Comparison of ENCODE assay signal across 22 cellular contexts in the genomic region with DNA sequence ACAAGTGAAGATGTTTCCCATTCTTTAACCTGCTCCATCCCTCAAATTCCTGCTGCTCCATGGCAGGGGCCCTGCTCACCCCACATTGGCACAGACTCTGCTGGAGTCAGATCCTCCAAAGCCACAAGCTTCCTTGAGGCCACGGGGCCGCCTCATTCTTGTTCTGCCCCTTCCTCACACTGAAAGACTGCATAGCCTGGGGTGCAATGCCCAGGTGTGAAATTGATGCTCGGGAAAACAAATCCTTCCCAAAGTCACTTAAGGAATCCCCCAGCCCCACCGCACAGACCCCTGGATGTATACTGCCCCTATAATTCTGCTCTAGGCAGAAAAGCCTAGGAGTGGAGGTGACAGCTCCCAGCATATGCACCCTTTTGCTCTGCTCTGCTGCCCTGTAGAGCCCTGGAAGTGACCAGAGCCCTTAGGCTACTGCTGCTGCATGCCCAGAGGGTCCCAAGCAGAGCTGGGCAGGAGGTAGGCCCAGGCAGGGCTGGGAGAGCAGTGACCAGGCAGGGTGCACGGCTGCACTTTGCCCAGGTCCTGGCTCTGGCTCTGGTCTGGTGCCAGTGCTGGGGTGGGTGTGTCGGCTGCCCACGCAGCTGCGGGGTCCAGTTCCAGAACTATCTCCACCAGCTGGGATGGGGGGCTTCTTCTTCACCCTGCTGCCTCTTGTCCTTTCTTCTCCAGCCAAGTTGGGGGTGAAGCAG. TPM values are rescaled to one million over a fixed set of nuclear protein-coding genes. Genes with fewer than 3 reads are reported as not detected.
A peak's percentile ranks its signal among the peaks of the same experiment; 100 is the strongest.
DNase-seq lines count a peak whose midpoint lies in the region; ATAC-seq, FAIRE-seq and TF ChIP-seq lines count a peak whose summit lies in the region.
"Had no signal": no experiment of that assay in that cellular context is flagged by ENCODE, and none has a peak within 500 bp of the region (broad histone marks: within the 10 kb centered on the region; RNA-seq: fewer than 3 reads in every experiment).

No MANE protein-coding gene starts in this region.

- intact Hi-C loops in IMR-90 (cut with micrococcal nuclease) = no loop called here
- intact Hi-C loops in right lobe of liver (cut with DNase I) = no loop called here
- intact Hi-C loops in transverse colon (cut with DNase I; ENCODE audit: low total_unique reads) = loop anchor here (5.0 kb wide), 1 partner anchor 646 kb away; no protein-coding TSS in a partner anchor

- POLR2A ChIA-PET in IMR-90 (lab: Charles Lee; ENCODE audit: unreplicated experiment) = no interaction called here
- POLR2A ChIA-PET in H1 (lab: Charles Lee; ENCODE audit: partially characterized antibody) = interaction anchor here (1.0 to 1.9 kb wide), 2 partner anchors 24 to 30 kb away, joined by 3 to 4 read pairs; a partner anchor contains a TSS

- H3K79me1 ChIP-seq in IMR-90 (ENCODE audit: low read depth in 1 of 2, low read length in 2 of 2) = no peaks in the 10 kb centered on the region
- no peaks in the 10 kb centered on the region for H3K79me1 ChIP-seq in H1 (ENCODE audit: low read depth, low read length)

- H3K9me3 ChIP-seq in IMR-90 (ENCODE audit: control insufficient read depth, insufficient read depth, low read length) (no peaks in the 10 kb centered on the region), H1 (ENCODE audit: insufficient read depth in 2 of 2, low read depth in 1 of 2, low read length in 1 of 2) (no peaks in the 10 kb centered on the region), right lobe of liver (no peaks in the 10 kb centered on the region), transverse colon (no peaks in the 10 kb centered on the region)
- H3K9me3 ChIP-seq: MG63 had no signal

- H2AK5ac ChIP-seq in IMR-90 (ENCODE audit: low read depth, low read length) (no peak overlapping the region), H1 (ENCODE audit: low read depth, low read length) (no peak overlapping the region)

- peaks cover 11% of the 10 kb centered on the region; the same call in 1 of the 2 replicates for H3K23me2 ChIP-seq in H1 (ENCODE audit: low read depth, low read length)

- no CpG with 5 or more reads among the region's 8 CpGs for WGBS in IMR-90 (ENCODE audit: extremely low coverage in 2 of 2, insufficient read length in 1 of 2), 2 experiments
- 85% methylated on average over 8 of the region's 8 CpGs; no CpG with 5 or more reads in 1 of the 2 experiments for WGBS in H1 (ENCODE audit: extremely low coverage in 1 of 2, insufficient coverage in 1 of 2, insufficient read length in 1 of 2, insufficient replicate concordance in 2 of 2, low coverage in 1 of 2, low lambda C conversion rate in 2 of 2, missing lambda C conversion rate in 1 of 2), 2 experiments
- 64% methylated on average over 4 of the region's 8 CpGs for WGBS in right lobe of liver (ENCODE audit: insufficient coverage, low coverage, low lambda C conversion rate, missing lambda C conversion rate)
- WGBS in transverse colon (ENCODE audit: low coverage in 1 of 2), 2 donors = 59 to 80% methylated on average over 1 to 8 of the region's 8 CpGs

- CTCF ChIA-PET in IMR-90 (lab: Yijun Ruan, JAX) = no interaction called here
- CTCF ChIA-PET in H1 (lab: Charles Lee; ENCODE audit: partially characterized antibody) = interaction anchor here (0.6 to 58.4 kb wide), 9 partner anchors 8 to 1643 kb away, joined by 3 to 1769 read pairs (median 5); a partner anchor contains a TSS

- H3K27ac ChIP-seq in IMR-90 (ENCODE audit: insufficient read depth, low read length) (no peak overlapping the region), H1 (ENCODE audit: low read depth, low read length) (no peak overlapping the region), right lobe of liver (no peak overlapping the region), transverse colon (peak overlapping the region in 2 of 4 donors; percentile 81 to 84)
- H3K27ac ChIP-seq: HL-60, KMS-11 had no signal

- H3K36me3 ChIP-seq in IMR-90 (ENCODE audit: control insufficient read depth, insufficient read depth, low read length) (no peaks in the 10 kb centered on the region), H1 (ENCODE audit: control insufficient read depth in 2 of 4, insufficient read depth in 4 of 4, low read length in 3 of 4) (peaks cover 0 to 8% (median 0%) of the 10 kb centered on the region in 4 experiments; a peak in 1 of 8 replicates), right lobe of liver (no peaks in the 10 kb centered on the region), transverse colon (no peaks in the 10 kb centered on the region)
- H3K36me3 ChIP-seq: MG63, Peyer's patch had no signal

- no peak for DNase-seq in IMR-90
- DNase-seq in H1 (ENCODE audit: low read depth in 1 of 2, low spot score in 2 of 2) = no peak
- DNase-seq in right lobe of liver = peak; percentile 78 to 80 (median 79)
- peak; percentile 58 for DNase-seq in transverse colon
- no peak for DNase-seq in omental fat pad (ENCODE audit: low spot score)
- DNase-seq in epidermal melanocyte (ENCODE audit: insufficient read length, low spot score) = no peak
- DNase-seq: C1 segment of cervical spinal cord, DMS 273 treated with DMSO at 0.1 percent for 48 hours, GOT3, HFFc6, MG63, NCI-H1105, NCI-H187 treated with DMSO at 0.1 percent for 48 hours, NCI-H2171, NCI-H82, SHP77 had no signal

- H2AK9ac ChIP-seq in IMR-90 (replicated peaks; ENCODE audit: low read depth, low read length, poor library complexity) = no peak overlapping the region

- in situ Hi-C loops in IMR-90 (cut with MboI; ENCODE audit: low sequenced_read_pairs) (no loop called here), transverse colon (cut with MboI; ENCODE audit: low pct_ligation_motif_present in 1 of 4, low pct_unique_long_range_greater_than_20kb in 1 of 4, low sequenced_read_pairs in 3 of 4) (loop anchor here in 1 of 4 donors (25.0 kb wide), 1 partner anchor 181 kb away; a partner anchor contains a TSS)

- no peaks in the 10 kb centered on the region for H3K9me1 ChIP-seq in IMR-90 (ENCODE audit: insufficient read depth, low read length)

- H3K4ac ChIP-seq in IMR-90 (ENCODE audit: low read depth, low read length) = no peak overlapping the region
- no peak overlapping the region for H3K4ac ChIP-seq in H1 (replicated peaks; ENCODE audit: insufficient read length, low read depth, low read length)

- no TSS peak for BruUV-seq in IMR-90 (replicated peaks; lab: Mats Ljungman, UMichigan)

- no peak overlapping the region for H3K9ac ChIP-seq in IMR-90 (ENCODE audit: low read depth, low read length)
- no peak overlapping the region for H3K9ac ChIP-seq in H1 (replicated peaks in 1 of 4; ENCODE audit: extremely low read depth in 1 of 4, low read depth in 3 of 4, low read length in 3 of 4)
- H3K9ac ChIP-seq: KMS-11 had no signal

- no peak overlapping the region for H2BK20ac ChIP-seq in IMR-90 (ENCODE audit: low read depth, low read length)
- H2BK20ac ChIP-seq in H1 (ENCODE audit: low read length) = 0 out of 2 replicates have a peak overlapping the region, but pooled peaks have one; percentile 80

- ATAC-seq in IMR-90 (ENCODE audit: low read depth) (no peak), right lobe of liver (peak; percentile 79 to 89 (median 86)), omental fat pad (ENCODE audit: low FRiP score) (no peak), HG02571 (IDR thresholded peaks at IDR 0.05; ENCODE audit: unreplicated experiment) (no peak)

- TF ChIP-seq EP300 in H1 (IDR thresholded peaks at IDR 0.05; ENCODE audit: borderline replicate concordance in 1 of 2, low read depth in 2 of 2, low read length in 2 of 2) = no peak
- TF ChIP-seq EP300 in transverse colon (IDR thresholded peaks at IDR 0.05; ENCODE audit: low read depth) = no peak

- H4K91ac ChIP-seq in IMR-90 (ENCODE audit: insufficient read depth, low read depth, low read length) (no peak overlapping the region), H1 (replicated peaks; ENCODE audit: insufficient read length, low read length) (no peak overlapping the region)

- H4K5ac ChIP-seq in IMR-90 (ENCODE audit: low read depth, low read length) (no peak overlapping the region), H1 (ENCODE audit: insufficient read length, low read depth, low read length) (no peak overlapping the region)

- no peak overlapping the region for H3K56ac ChIP-seq in IMR-90 (ENCODE audit: extremely low read depth, insufficient read depth, low read length)
- no peak overlapping the region for H3K56ac ChIP-seq in H1 (replicated peaks; ENCODE audit: insufficient read length, low read depth, low read length)

- no peak overlapping the region for H2BK120ac ChIP-seq in IMR-90 (ENCODE audit: low read depth, low read length)
- H2BK120ac ChIP-seq in H1 (replicated peaks; ENCODE audit: low read depth, low read length) = no peak overlapping the region

- H3K79me2 ChIP-seq in H1 (ENCODE audit: control insufficient read depth in 1 of 2, insufficient read depth in 2 of 2, low read length in 2 of 2) = no peaks in the 10 kb centered on the region

- H3K4me1 ChIP-seq in IMR-90 (ENCODE audit: control insufficient read depth, insufficient read depth, low read length) (peaks cover 2% of the 10 kb centered on the region), H1 (replicated peaks in 1 of 4; ENCODE audit: control insufficient read depth in 3 of 4, insufficient read depth in 4 of 4, low read length in 3 of 4) (peaks cover 6 to 22% (median 10%) of the 10 kb centered on the region in 4 experiments), right lobe of liver (peaks cover 0 to 25% (median 0%) of the 10 kb centered on the region in 4 donors), transverse colon (peaks cover 15 to 60% (median 53%) of the 10 kb centered on the region in 4 donors)

- H3K14ac ChIP-seq in IMR-90 (replicated peaks; ENCODE audit: low read depth, low read length) = no peak overlapping the region
- H3K14ac ChIP-seq in H1 (ENCODE audit: insufficient read length) = no peak overlapping the region

- H3K18ac ChIP-seq in IMR-90 (ENCODE audit: low read depth, low read length) = no peak overlapping the region
- H3K18ac ChIP-seq in H1 (ENCODE audit: extremely low read depth, low read length) = no peak overlapping the region

- TF ChIP-seq RAD21 in IMR-90 (IDR thresholded peaks at IDR 0.05; ENCODE audit: low read length) (no peak), H1 (IDR thresholded peaks at IDR 0.05 in 1 of 2, conservative IDR thresholded peaks at IDR 0.05 in 1 of 2; ENCODE audit: low read depth in 2 of 2, low read length in 2 of 2) (no peak)

- H3K23ac ChIP-seq in IMR-90 (ENCODE audit: low read depth, low read length) (no peak overlapping the region), H1 (ENCODE audit: insufficient read length) (no peak overlapping the region)

- no peak for TF ChIP-seq CTCF in IMR-90 (conservative IDR thresholded peaks at IDR 0.05; ENCODE audit: low read depth, low read length)
- TF ChIP-seq CTCF in H1 (IDR thresholded peaks at IDR 0.05; ENCODE audit: control extremely low read depth in 1 of 3, insufficient read depth in 1 of 3, low read depth in 1 of 3, low read length in 3 of 3) = no peak
- no peak for TF ChIP-seq CTCF in right lobe of liver (IDR thresholded peaks at IDR 0.05)
- no peak for TF ChIP-seq CTCF in transverse colon (IDR thresholded peaks at IDR 0.05)
- TF ChIP-seq CTCF in omental fat pad (IDR thresholded peaks at IDR 0.05) = no peak

- no peak overlapping the region for H3K4me2 ChIP-seq in IMR-90 (ENCODE audit: low read depth, low read length)
- no peak overlapping the region; a peak in 1 of 4 replicates for H3K4me2 ChIP-seq in H1 (ENCODE audit: insufficient read depth in 1 of 2, low read depth in 2 of 2, low read length in 2 of 2)
- H3K4me2 ChIP-seq: KMS-11 had no signal

- H2BK15ac ChIP-seq in IMR-90 (ENCODE audit: low read depth, low read length) (no peak overlapping the region), H1 (ENCODE audit: low read length) (peak overlapping the region; percentile 88; the same call in 1 of the 2 replicates)

- no peak for FAIRE-seq in H1 (lab: Jason Lieb, UNC)

- no peak overlapping the region for H2BK12ac ChIP-seq in H1 (ENCODE audit: low read depth, low read length)

- H4K8ac ChIP-seq in IMR-90 (ENCODE audit: low read depth in 2 of 2, low read length in 2 of 2) (no peak overlapping the region), H1 (ENCODE audit: extremely low read depth, insufficient read depth, low read length) (no peak overlapping the region)

- no peak overlapping the region for H2BK5ac ChIP-seq in IMR-90 (ENCODE audit: low read depth, low read length, poor library complexity, severe bottlenecking)
- H2BK5ac ChIP-seq in H1 (ENCODE audit: low read depth, low read length) = no peak overlapping the region

- dilution Hi-C loops in IMR-90 (cut with HindIII; ENCODE audit: low sequenced_read_pairs, unreplicated experiment) = no loop called here

- no peak for TF ChIP-seq POLR2A in IMR-90 (IDR thresholded peaks at IDR 0.05; ENCODE audit: low read depth, low read length)
- TF ChIP-seq POLR2A in H1 (IDR thresholded peaks at IDR 0.05; ENCODE audit: control extremely low read depth in 1 of 2, low read depth in 2 of 2, low read length in 2 of 2) = no peak
- no peak for TF ChIP-seq POLR2A in right lobe of liver (IDR thresholded peaks at IDR 0.05)
- TF ChIP-seq POLR2A in transverse colon (IDR thresholded peaks at IDR 0.05) = no peak

- H4K20me1 ChIP-seq in IMR-90 (ENCODE audit: insufficient read depth, low read length) (peaks cover under 1% of the 10 kb centered on the region; the same call in 1 of the 2 replicates), H1 (replicated peaks in 1 of 2; ENCODE audit: control insufficient read depth in 1 of 2, insufficient read depth in 2 of 2, low read length in 2 of 2) (peaks cover 0 to 7% of the 10 kb centered on the region in 2 experiments)

- H3K4me3 ChIP-seq in IMR-90 (ENCODE audit: insufficient read depth, low read depth, low read length) (no peak overlapping the region), H1 (ENCODE audit: extremely low read depth in 1 of 4, insufficient read depth in 2 of 4, low read depth in 3 of 4, low read length in 4 of 4) (peak overlapping the region in 1 of 4 experiments; percentile 60; a peak in 1 of 8 replicates), right lobe of liver (peak overlapping the region in 1 of 3 donors; percentile 21), transverse colon (peak overlapping the region in 2 of 4 donors; percentile 51 to 56)
- H3K4me3 ChIP-seq: MG63 had no signal

- H3K27me3 ChIP-seq in IMR-90 (ENCODE audit: control insufficient read depth, insufficient read depth, low read length) = peaks cover 71% of the 10 kb centered on the region
- H3K27me3 ChIP-seq in H1 (replicated peaks in 1 of 4; ENCODE audit: control insufficient read depth in 3 of 4, extremely low read depth in 1 of 4, insufficient read depth in 3 of 4, low read length in 3 of 4) = peaks cover 57 to 84% (median 81%) of the 10 kb centered on the region in 4 experiments
- peaks cover 0 to 16% of the 10 kb centered on the region in 2 donors for H3K27me3 ChIP-seq in right lobe of liver
- H3K27me3 ChIP-seq in transverse colon = peaks cover 89% of the 10 kb centered on the region

- H2AFZ ChIP-seq in IMR-90 (replicated peaks; ENCODE audit: low read length, poor library complexity) (peak overlapping the region; percentile 5), H1 (ENCODE audit: low read length) (no peak overlapping the region)

RNA-seq across cellular contexts. Expression of a gene that starts 1.6 kb away (rescaled TPM):
- total RNA-seq in IMR-90 (2012; rRNA removed) (not detected in 2 replicates), right lobe of liver (1 to 10 TPM in 1 of 6 experiments, under 1 TPM in 2, not detected in 3; 0.27 to 1.2 (median 0.68) TPM), transverse colon (10 to 100 TPM; 10.5 to 38.8 (median 25.4) TPM), omental fat pad (under 1 TPM in 1 of 4 donors, not detected in 3; 0.12 TPM)
- polyA plus RNA-seq in IMR-90 (2012; rRNA removed) (not detected in 2 replicates), H1 (2011; rRNA removed) (0.53 and 0.86 TPM in 2 replicates)
- polyA plus RNA-seq in IMR-90 (2012; cell fraction: cytosol; rRNA removed) = 0.01 TPM in 1 of 2 replicates, not detected in the other
- polyA plus RNA-seq in IMR-90 (2012; cell fraction: nucleus; rRNA removed; ENCODE audit: low replicate concordance) = 0.03 and 0.08 TPM in 2 replicates
- 0.15 and 0.36 TPM in 2 replicates for total RNA-seq in H1 (2021; fragmentation: NEBNext Ultra II Directional; extraction: Animal tissue kit (Norgen Biotek cat#: 25700))
- polyA plus RNA-seq in H1 (2011; cell fraction: cytosol; rRNA removed) = 0.78 TPM
- 1.2 TPM for polyA plus RNA-seq in H1 (2011; cell fraction: nucleus; rRNA removed)
- polyA plus RNA-seq in H1 (2012, experiment 1 of 2) = 0.29 to 0.70 TPM (median 0.55 TPM) in 4 replicates
- 0.18 TPM for polyA plus RNA-seq in H1 (2012, experiment 2 of 2)
- polyA plus RNA-seq in H1 (2013, experiment 1 of 2) = 0.93 TPM
- 1.2 TPM for polyA plus RNA-seq in H1 (2013, experiment 2 of 2)
- 0.41 and 1.3 TPM in 2 replicates for polyA minus RNA-seq in H1 (2011; rRNA and poly(A)+ RNA removed)
- not detected for polyA minus RNA-seq in H1 (2011; cell fraction: cytosol; rRNA and poly(A)+ RNA removed)
- 0.70 TPM for polyA minus RNA-seq in H1 (2011; cell fraction: nucleus; rRNA and poly(A)+ RNA removed)
- total RNA-seq: Daoy had no signal
- polyA plus RNA-seq: AG04450 had no signal

RNA-seq across cellular contexts. Expression of a gene that starts 6.5 kb away (rescaled TPM):
- total RNA-seq in IMR-90 (2012; rRNA removed) = under 0.01 TPM in 1 of 2 replicates, not detected in the other
- 0.02 and 0.03 TPM in 2 replicates for polyA plus RNA-seq in IMR-90 (2012; rRNA removed)
- polyA plus RNA-seq in IMR-90 (2012; cell fraction: cytosol; rRNA removed) = 0.02 and 0.07 TPM in 2 replicates
- 0.10 and 0.15 TPM in 2 replicates for polyA plus RNA-seq in IMR-90 (2012; cell fraction: nucleus; rRNA removed; ENCODE audit: low replicate concordance)
- total RNA-seq in H1 (2021; fragmentation: NEBNext Ultra II Directional; extraction: Animal tissue kit (Norgen Biotek cat#: 25700)) = 14.8 and 16.3 TPM in 2 replicates
- polyA plus RNA-seq in H1 (2011; rRNA removed) = 5.2 and 13.4 TPM in 2 replicates
- 9.6 TPM for polyA plus RNA-seq in H1 (2011; cell fraction: cytosol; rRNA removed)
- polyA plus RNA-seq in H1 (2011; cell fraction: nucleus; rRNA removed) = 22.5 TPM
- 6.8 to 15.9 TPM (median 13.7 TPM) in 4 replicates for polyA plus RNA-seq in H1 (2012, experiment 1 of 2)
- polyA plus RNA-seq in H1 (2012, experiment 2 of 2) = 10.4 TPM
- 14.0 TPM for polyA plus RNA-seq in H1 (2013, experiment 1 of 2)
- 14.1 TPM for polyA plus RNA-seq in H1 (2013, experiment 2 of 2)
- polyA minus RNA-seq in H1 (2011; rRNA and poly(A)+ RNA removed) = 2.7 and 2.8 TPM in 2 replicates
- polyA minus RNA-seq in H1 (2011; cell fraction: cytosol; rRNA and poly(A)+ RNA removed) = 11.9 TPM
- 8.3 TPM for polyA minus RNA-seq in H1 (2011; cell fraction: nucleus; rRNA and poly(A)+ RNA removed)
- 100 to 1,000 TPM in 4 of 6 experiments, 10 to 100 TPM in 2; 81.6 to 149 (median 120) TPM for total RNA-seq in right lobe of liver
- total RNA-seq in transverse colon = 100 to 1,000 TPM in 3 of 4 donors, 10 to 100 TPM in 1; 40.2 to 368 (median 157) TPM
- under 1 TPM in 1 of 4 donors, not detected in 3; 0.12 TPM for total RNA-seq in omental fat pad
- total RNA-seq: Daoy, HFFc6 had no signal
- polyA plus RNA-seq: AG04450 had no signal

RNA-seq across cellular contexts. Expression of a gene that starts 24.5 kb away (rescaled TPM):
- total RNA-seq in IMR-90 (2012; rRNA removed) (48.9 and 51.6 TPM in 2 replicates), right lobe of liver (10 to 100 TPM; 10.8 to 19.7 (median 14.1) TPM), transverse colon (10 to 100 TPM in 3 of 4 donors, 1 to 10 TPM in 1; 5.6 to 55.0 (median 31.0) TPM), omental fat pad (10 to 100 TPM in 2 of 4 donors, 1 to 10 TPM in 2; 7.4 to 16.7 (median 9.2) TPM)
- polyA plus RNA-seq in IMR-90 (2012; rRNA removed) (242 and 271 TPM in 2 replicates), H1 (2011; rRNA removed) (214 and 263 TPM in 2 replicates)
- 291 and 311 TPM in 2 replicates for polyA plus RNA-seq in IMR-90 (2012; cell fraction: cytosol; rRNA removed)
- 66.2 and 158 TPM in 2 replicates for polyA plus RNA-seq in IMR-90 (2012; cell fraction: nucleus; rRNA removed; ENCODE audit: low replicate concordance)
- total RNA-seq in H1 (2021; fragmentation: NEBNext Ultra II Directional; extraction: Animal tissue kit (Norgen Biotek cat#: 25700)) = 150 and 151 TPM in 2 replicates
- polyA plus RNA-seq in H1 (2011; cell fraction: cytosol; rRNA removed) = 194 TPM
- polyA plus RNA-seq in H1 (2011; cell fraction: nucleus; rRNA removed) = 168 TPM
- 126 to 192 TPM (median 179 TPM) in 4 replicates for polyA plus RNA-seq in H1 (2012, experiment 1 of 2)
- polyA plus RNA-seq in H1 (2012, experiment 2 of 2) = 213 TPM
- polyA plus RNA-seq in H1 (2013, experiment 1 of 2) = 128 TPM
- polyA plus RNA-seq in H1 (2013, experiment 2 of 2) = 131 TPM
- 103 and 119 TPM in 2 replicates for polyA minus RNA-seq in H1 (2011; rRNA and poly(A)+ RNA removed)
- polyA minus RNA-seq in H1 (2011; cell fraction: cytosol; rRNA and poly(A)+ RNA removed) = 58.6 TPM
- 43.6 TPM for polyA minus RNA-seq in H1 (2011; cell fraction: nucleus; rRNA and poly(A)+ RNA removed)

RNA-seq across cellular contexts. Expression of a gene that starts 47.9 kb away (rescaled TPM):
- total RNA-seq in IMR-90 (2012; rRNA removed) = 0.83 and 1.3 TPM in 2 replicates
- 11.2 and 14.5 TPM in 2 replicates for polyA plus RNA-seq in IMR-90 (2012; rRNA removed)
- polyA plus RNA-seq in IMR-90 (2012; cell fraction: cytosol; rRNA removed) = 6.5 and 7.5 TPM in 2 replicates
- 119 and 293 TPM in 2 replicates for polyA plus RNA-seq in IMR-90 (2012; cell fraction: nucleus; rRNA removed; ENCODE audit: low replicate concordance)
- 9.3 and 10.7 TPM in 2 replicates for total RNA-seq in H1 (2021; fragmentation: NEBNext Ultra II Directional; extraction: Animal tissue kit (Norgen Biotek cat#: 25700))
- polyA plus RNA-seq in H1 (2011; rRNA removed) = 19.5 and 26.1 TPM in 2 replicates
- polyA plus RNA-seq in H1 (2011; cell fraction: cytosol; rRNA removed) = 20.6 TPM
- 116 TPM for polyA plus RNA-seq in H1 (2011; cell fraction: nucleus; rRNA removed)
- 7.8 to 20.0 TPM (median 18.8 TPM) in 4 replicates for polyA plus RNA-seq in H1 (2012, experiment 1 of 2)
- polyA plus RNA-seq in H1 (2012, experiment 2 of 2) = 8.1 TPM
- polyA plus RNA-seq in H1 (2013, experiment 1 of 2) = 11.1 TPM
- polyA plus RNA-seq in H1 (2013, experiment 2 of 2) = 9.8 TPM
- 3.1 and 3.9 TPM in 2 replicates for polyA minus RNA-seq in H1 (2011; rRNA and poly(A)+ RNA removed)
- polyA minus RNA-seq in H1 (2011; cell fraction: cytosol; rRNA and poly(A)+ RNA removed) = 4.1 TPM
- 9.6 TPM for polyA minus RNA-seq in H1 (2011; cell fraction: nucleus; rRNA and poly(A)+ RNA removed)
- total RNA-seq in right lobe of liver = 1 to 10 TPM; 1.1 to 3.2 (median 2.1) TPM
- 10 to 100 TPM; 38.9 to 55.3 (median 45.0) TPM for total RNA-seq in transverse colon
- 10 to 100 TPM in 1 of 4 donors, 1 to 10 TPM in 3; 4.4 to 25.5 (median 6.6) TPM for total RNA-seq in omental fat pad

Comparison
In these comparisons a context has a peak if more than half of its experiments do, and no peak if none do; other contexts are left out.
1. ATAC-seq: peak in right lobe of liver (4 of 4); none in IMR-90 (single experiment), omental fat pad (single experiment) and HG02571 (single experiment).
2. DNase-seq: peak in right lobe of liver (3 of 3) and transverse colon (single experiment); none in IMR-90 (single experiment), H1 (0 of 2), omental fat pad (single experiment) and epidermal melanocyte (single experiment).
3. RNA of a gene that starts 6.5 kb away (total RNA-seq): 40.2 to 368 TPM in transverse colon, 81.6 to 149 TPM in right lobe of liver and 14.8 to 16.3 TPM in H1; under 0.01 TPM in IMR-90 and 0.12 TPM in omental fat pad; every median in the first group is over 10 times any median in the second.